ENCODE assay signal across 22 cellular contexts in the genomic region with DNA sequence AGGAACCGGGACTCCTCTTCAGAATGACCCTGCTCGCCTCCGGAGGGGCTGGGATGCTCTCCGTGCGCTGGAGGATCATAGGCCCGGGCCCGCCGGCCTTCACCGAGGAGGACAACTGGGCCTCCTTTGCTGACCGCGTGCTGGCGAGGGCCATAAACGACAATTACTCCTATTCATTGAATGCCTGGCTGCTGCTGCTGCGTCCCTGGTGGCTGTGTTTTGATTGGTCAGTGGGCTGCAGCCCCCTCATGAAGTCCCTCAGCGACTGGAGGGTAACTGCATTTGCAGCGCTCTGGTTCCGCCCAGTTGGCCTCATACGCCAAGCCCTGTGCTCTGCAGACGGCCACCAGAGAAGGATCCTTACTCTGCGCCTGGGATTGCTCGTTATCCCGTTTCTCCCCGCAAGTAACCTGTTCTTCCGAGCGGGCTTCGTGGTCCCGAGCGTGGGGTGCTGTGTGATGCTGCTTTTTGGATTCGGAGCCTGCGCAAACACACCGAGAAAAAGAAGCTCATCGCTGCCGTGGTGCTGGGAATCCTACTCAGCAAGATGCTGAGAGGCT. TPM values are rescaled to one million over a fixed set of nuclear protein-coding genes. Genes with fewer than 3 reads are reported as not detected.
DNase-seq lines count a peak whose midpoint lies in the region; ATAC-seq, FAIRE-seq and TF ChIP-seq lines count a peak whose summit lies in the region.
"Had no signal": no experiment of that assay in that cellular context is flagged by ENCODE, and none has a peak within 500 bp of the region (broad histone marks: within the 10 kb centered on the region; RNA-seq: fewer than 3 reads in every experiment).

No MANE protein-coding gene starts in this region.

- FAIRE-seq in RCC 7860 (lab: Jason Lieb, UNC), result no peak
- FAIRE-seq: G401.6 had no signal

- H2AFZ ChIP-seq in PC-3 (ENCODE audit: low read length), result peak overlapping the region; percentile 76

- peaks cover 16% of the 10 kb centered on the region for H3K27me3 Mint-ChIP-seq in glutamatergic neuron (ENCODE audit: unreplicated experiment)
- H3K27me3 Mint-ChIP-seq in stimulated activated memory B cell treated with anti-CD40 and anti-IgM and Interleukin-4, amounts not matched to agents 10 μg/mL and 1 μg/mL and 100 μg/mL, for 72 hours, result peaks cover 90% of the 10 kb centered on the region

- no peaks in the 10 kb centered on the region for H3K79me2 ChIP-seq in PC-3 (ENCODE audit: low read length)

- H3F3A ChIP-seq in PC-3 (ENCODE audit: low read length, unreplicated experiment), result no peaks in the 10 kb centered on the region

- intact Hi-C loops in PC-3 (cut with micrococcal nuclease), result no loop called here

- no TSS peak for BruUV-seq in PC-3 (replicated peaks; lab: Mats Ljungman, UMichigan)

- H3K4me1 Mint-ChIP-seq in glutamatergic neuron (ENCODE audit: low read depth, unreplicated experiment), result peaks cover 12% of the 10 kb centered on the region
- peaks cover 5% of the 10 kb centered on the region for H3K4me1 Mint-ChIP-seq in stimulated activated memory B cell treated with anti-CD40 and anti-IgM and Interleukin-4, amounts not matched to agents 10 μg/mL and 1 μg/mL and 100 μg/mL, for 72 hours
- H3K4me1 Mint-ChIP-seq: activated T-helper 17 cell treated with anti-CD3 and anti-CD28 coated beads, Interleukin-2, amount 50 U/mL, for 72 hours had no signal

- no peaks in the 10 kb centered on the region for H3K27me3 ChIP-seq in PC-3 (ENCODE audit: low read length)

- ATAC-seq in PC-3 (no peak), omental fat pad (ENCODE audit: low FRiP score) (peak; percentile 37)
- no peak for ATAC-seq in stimulated activated memory B cell treated with anti-CD40 and anti-IgM and Interleukin-4, amounts not matched to agents 10 μg/mL and 1 μg/mL and 100 μg/mL, for 72 hours
- ATAC-seq: activated T-helper 17 cell treated with anti-CD3 and anti-CD28 coated beads, Interleukin-2, amount 50 U/mL, for 72 hours had no signal

- H3K4me3 Mint-ChIP-seq in glutamatergic neuron (ENCODE audit: unreplicated experiment), result peak overlapping the region; percentile 74
- no peak overlapping the region for H3K4me3 Mint-ChIP-seq in stimulated activated memory B cell treated with anti-CD40 and anti-IgM and Interleukin-4, amounts not matched to agents 10 μg/mL and 1 μg/mL and 100 μg/mL, for 72 hours
- H3K4me3 Mint-ChIP-seq: activated CD4-positive, alpha-beta memory T cell treated with anti-CD3 and anti-CD28 coated beads, Interleukin-2, amount 10 ng/mL, durations not matched to agents 7 days and 5 days; activated T-helper 17 cell treated with anti-CD3 and anti-CD28 coated beads, Interleukin-2, amount 50 U/mL, for 72 hours had no signal

- H3K36me3 Mint-ChIP-seq in glutamatergic neuron (ENCODE audit: unreplicated experiment), result peaks cover 19% of the 10 kb centered on the region
- no peaks in the 10 kb centered on the region for H3K36me3 Mint-ChIP-seq in stimulated activated memory B cell treated with anti-CD40 and anti-IgM and Interleukin-4, amounts not matched to agents 10 μg/mL and 1 μg/mL and 100 μg/mL, for 72 hours

- H3K9me3 ChIP-seq in PC-3 (ENCODE audit: low read length), result no peaks in the 10 kb centered on the region
- H3K9me3 ChIP-seq: uterus had no signal

- H3K4me2 ChIP-seq in PC-3 (ENCODE audit: low read length), result peak overlapping the region; percentile 90

- CTCF ChIA-PET in PC-3 (lab: Charles Lee), result no interaction called here

- H3K27ac Mint-ChIP-seq in glutamatergic neuron (ENCODE audit: unreplicated experiment), result no peak overlapping the region
- no peak overlapping the region for H3K27ac Mint-ChIP-seq in stimulated activated memory B cell treated with anti-CD40 and anti-IgM and Interleukin-4, amounts not matched to agents 10 μg/mL and 1 μg/mL and 100 μg/mL, for 72 hours
- H3K27ac Mint-ChIP-seq: activated CD4-positive, alpha-beta memory T cell treated with anti-CD3 and anti-CD28 coated beads, Interleukin-2, amount 10 ng/mL, durations not matched to agents 7 days and 5 days; activated T-helper 17 cell treated with anti-CD3 and anti-CD28 coated beads, Interleukin-2, amount 50 U/mL, for 72 hours had no signal

- POLR2A ChIA-PET in PC-3 (lab: Charles Lee; ENCODE audit: unreplicated experiment), result no interaction called here

- no peak overlapping the region for H3K9ac ChIP-seq in PC-3 (ENCODE audit: low read length)

- H4K20me1 ChIP-seq in PC-3 (ENCODE audit: low read length), result no peaks in the 10 kb centered on the region

- no peaks in the 10 kb centered on the region for H3K36me3 ChIP-seq in PC-3 (ENCODE audit: low read depth, low read length)
- H3K36me3 ChIP-seq: uterus had no signal

- TF ChIP-seq CTCF in PC-3 (conservative IDR thresholded peaks at IDR 0.05; ENCODE audit: low read depth, low read length) (no peak), glutamatergic neuron (IDR thresholded peaks at IDR 0.05; ENCODE audit: partially characterized antibody, unreplicated experiment) (no peak), omental fat pad (IDR thresholded peaks at IDR 0.05) (no peak)

- no peaks in the 10 kb centered on the region for H3K9me2 ChIP-seq in PC-3 (replicated peaks; ENCODE audit: low read length)

- H3K27ac ChIP-seq in PC-3 (ENCODE audit: low read length), result no peak overlapping the region
- H3K27ac ChIP-seq: coronary artery, HL-60, uterus had no signal

- DNase-seq in ELF-1 (ENCODE audit: low read depth, low spot score), result peak; percentile 29
- DNase-seq in PC-3, result no peak
- DNase-seq in glutamatergic neuron, result no peak
- no peak for DNase-seq in omental fat pad (ENCODE audit: low spot score)
- DNase-seq in amygdala (lab: John Stamatoyannopoulos, UW), result no peak
- DNase-seq in RCC 7860 (ENCODE audit: low spot score), result no peak
- DNase-seq: activated CD4-positive, alpha-beta memory T cell treated with anti-CD3 and anti-CD28 coated beads, Interleukin-2, amount 10 ng/mL, durations not matched to agents 7 days and 5 days; hypothalamus; NCI-H187; NCI-H510A; occipital lobe; OCI-M1; stimulated activated naive CD4-positive, alpha-beta T cell treated with Interleukin-2 at 50 U/mL for 16 hours; uterus had no signal

- H3K9me3 Mint-ChIP-seq in glutamatergic neuron (ENCODE audit: unreplicated experiment), result peaks cover 12% of the 10 kb centered on the region
- peaks cover 4% of the 10 kb centered on the region for H3K9me3 Mint-ChIP-seq in stimulated activated memory B cell treated with anti-CD40 and anti-IgM and Interleukin-4, amounts not matched to agents 10 μg/mL and 1 μg/mL and 100 μg/mL, for 72 hours
- H3K9me3 Mint-ChIP-seq: activated CD4-positive, alpha-beta memory T cell treated with anti-CD3 and anti-CD28 coated beads, Interleukin-2, amount 10 ng/mL, durations not matched to agents 7 days and 5 days; activated T-helper 17 cell treated with anti-CD3 and anti-CD28 coated beads, Interleukin-2, amount 50 U/mL, for 72 hours had no signal

- peaks cover 25% of the 10 kb centered on the region for H3K4me1 ChIP-seq in PC-3 (ENCODE audit: insufficient read depth, low read length)
- H3K4me1 ChIP-seq: uterus had no signal

- H3K4me3 ChIP-seq in PC-3 (ENCODE audit: low read length), result peak overlapping the region; percentile 61
- H3K4me3 ChIP-seq: coronary artery, uterus had no signal

RNA-seq across cellular contexts. Expression of a gene that starts 16.6 kb away (rescaled TPM):
- not detected in 2 replicates for total RNA-seq in PC-3 (2014; rRNA removed)
- not detected for total RNA-seq in glutamatergic neuron (ENCODE audit: unreplicated experiment)
- total RNA-seq in omental fat pad, result not detected
- total RNA-seq: activated CD4-positive, alpha-beta memory T cell treated with anti-CD3 and anti-CD28 coated beads, Interleukin-2, amount 10 ng/mL, durations not matched to agents 7 days and 5 days; activated T-helper 17 cell treated with anti-CD3 and anti-CD28 coated beads, Interleukin-2, amount 50 U/mL, for 72 hours; esophagus mucosa; lung microvascular endothelial cell; occipital lobe; skeletal muscle tissue; uterus had no signal

RNA-seq across cellular contexts. Expression of a gene that starts 33.0 kb away (rescaled TPM):
- not detected in 2 replicates for total RNA-seq in PC-3 (2014; rRNA removed)
- not detected for total RNA-seq in glutamatergic neuron (ENCODE audit: unreplicated experiment)
- not detected for total RNA-seq in omental fat pad
- total RNA-seq: activated CD4-positive, alpha-beta memory T cell treated with anti-CD3 and anti-CD28 coated beads, Interleukin-2, amount 10 ng/mL, durations not matched to agents 7 days and 5 days; activated T-helper 17 cell treated with anti-CD3 and anti-CD28 coated beads, Interleukin-2, amount 50 U/mL, for 72 hours; esophagus mucosa; lung microvascular endothelial cell; occipital lobe; skeletal muscle tissue; uterus had no signal
